ENCODE assay signal across 1 cellular context in genomic region chr5:114447084-114447773, GRCh38.
TF ChIP-seq lines count a peak whose summit lies in the region.

No MANE protein-coding gene starts in this region.

TF ChIP-seq in IMR-90, 13 proteins besides CTCF, POLR2A, EP300 and RAD21 (continued from another document):
- TF ChIP-seq CHD1 (IDR thresholded peaks at IDR 0.05; ENCODE audit: low read depth, low read length): no peak
- TF ChIP-seq BHLHE40 (IDR thresholded peaks at IDR 0.05; ENCODE audit: low read depth, low read length): no peak
- TF ChIP-seq NFE2L2 (IDR thresholded peaks at IDR 0.05; ENCODE audit: low read depth, low read length): no peak
